ENCODE assay signal across 8 cellular contexts in the genomic region with DNA sequence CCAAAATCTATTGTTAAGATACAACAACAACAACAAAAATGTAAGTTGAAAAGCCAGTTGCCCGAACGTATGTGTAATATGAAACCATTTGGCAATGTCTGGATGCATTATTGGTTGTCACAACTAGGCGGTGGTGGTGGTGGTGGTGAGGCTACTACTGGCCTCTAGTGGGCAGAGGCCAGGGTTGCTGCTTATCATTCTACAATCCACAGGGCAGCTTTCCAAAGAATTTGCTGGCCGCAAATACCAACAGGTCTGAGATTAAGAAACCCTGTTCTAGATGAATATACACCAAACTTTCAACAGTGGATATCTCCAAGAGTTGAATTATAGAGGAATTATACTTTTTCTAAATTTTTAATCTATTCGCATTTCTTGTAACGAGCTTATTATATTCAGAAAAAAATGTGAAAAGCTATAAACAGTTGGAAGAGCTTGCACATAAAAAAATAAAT. TPM values are rescaled to one million over a fixed set of nuclear protein-coding genes. Genes with fewer than 3 reads are reported as not detected.
DNase-seq lines count a peak whose midpoint lies in the region; ATAC-seq and TF ChIP-seq lines count a peak whose summit lies in the region.

No MANE protein-coding gene starts in this region.

- H3K9ac ChIP-seq in HUES64 (ENCODE audit: low read depth, low read length): no peak overlapping the region

- no peak for ATAC-seq in GM19324 (IDR thresholded peaks at IDR 0.05; ENCODE audit: low FRiP score, unreplicated experiment)

- H3K27me3 ChIP-seq in HUES64 (ENCODE audit: insufficient read depth, low read length) (no peaks in the 10 kb centered on the region), HAP-1 (ENCODE audit: low read depth) (no peaks in the 10 kb centered on the region)

- H3K9me3 ChIP-seq in HUES64 (ENCODE audit: insufficient read depth, low read depth, low read length): no peaks in the 10 kb centered on the region
- no peaks in the 10 kb centered on the region for H3K9me3 ChIP-seq in HAP-1

- H3K4me1 ChIP-seq in HUES64 (ENCODE audit: insufficient read depth, low read length): peaks cover 41% of the 10 kb centered on the region
- H3K4me1 ChIP-seq in HAP-1: peaks cover 41% of the 10 kb centered on the region

- peak; percentile 72 for TF ChIP-seq CTCF in GM12865 (IDR thresholded peaks at IDR 0.05; ENCODE audit: insufficient read depth, low read depth, low read length, missing control alignments)
- peak; percentile 76 for TF ChIP-seq CTCF in retinal pigment epithelial cell (conservative IDR thresholded peaks at IDR 0.05; ENCODE audit: low read depth, low read length)

- in situ Hi-C loops in HAP-1 (cut with MboI; ENCODE audit: low sequenced_read_pairs): loop anchor here (25.0 kb wide), 2 partner anchors 113 to 363 kb away; no protein-coding TSS in a partner anchor

- H3K4me3 ChIP-seq in GM12865 (ENCODE audit: low read depth, low read length) (peak overlapping the region; percentile 50), HUES64 (ENCODE audit: low read length) (no peak overlapping the region; the same call in 1 of the 2 replicates), retinal pigment epithelial cell (ENCODE audit: low read length) (peak overlapping the region; percentile 55), HAP-1 (no peak overlapping the region)

- no peaks in the 10 kb centered on the region for H3K36me3 ChIP-seq in HUES64 (ENCODE audit: insufficient read depth, low read length)
- no peaks in the 10 kb centered on the region for H3K36me3 ChIP-seq in HAP-1 (replicated peaks)

- DNase-seq in GM12865 (ENCODE audit: low read depth) (peak; percentile 76), T1000 (lab: John Stamatoyannopoulos, UW) (peak; percentile 53), globus pallidus (ENCODE audit: low spot score) (peak; percentile 72), retinal pigment epithelial cell (ENCODE audit: low read depth) (peak; percentile 71), HAP-1 (ENCODE audit: low spot score in 2 of 2) (no peak), NCI-H1694 treated with DMSO at 0.1 percent for 48 hours (lab: John Stamatoyannopoulos, UW) (no peak)

- WGBS in HUES64: 93% methylated on average over 2 of the region's 6 CpGs

- peak overlapping the region; percentile 11; the same call in 1 of the 2 replicates for H3K27ac ChIP-seq in HUES64 (ENCODE audit: low read depth, low read length)

RNA-seq across cellular contexts. Expression of a gene that starts 26.8 kb away (rescaled TPM):
- 9.0 TPM for polyA plus RNA-seq in HUES64 (2013, experiment 1 of 2)
- polyA plus RNA-seq in HUES64 (2013, experiment 2 of 2): 8.7 TPM

RNA-seq across cellular contexts. Expression of a gene that starts 36.9 kb away (rescaled TPM):
- polyA plus RNA-seq in HUES64 (2013, experiment 1 of 2): 271 TPM
- polyA plus RNA-seq in HUES64 (2013, experiment 2 of 2): 287 TPM

Comparison
In these comparisons a context has a peak if more than half of its experiments do, and no peak if none do; other contexts are left out.
1. DNase-seq: peak in GM12865 (single experiment), T1000 (single experiment), globus pallidus (single experiment) and retinal pigment epithelial cell (single experiment); none in HAP-1 (0 of 2) and NCI-H1694 treated with DMSO at 0.1 percent for 48 hours (single experiment).
2. H3K4me3 ChIP-seq: peak in GM12865 (single experiment) and retinal pigment epithelial cell (single experiment); none in HUES64 (single experiment) and HAP-1 (single experiment).